ENCODE assay signal across 8 cellular contexts in the genomic region with DNA sequence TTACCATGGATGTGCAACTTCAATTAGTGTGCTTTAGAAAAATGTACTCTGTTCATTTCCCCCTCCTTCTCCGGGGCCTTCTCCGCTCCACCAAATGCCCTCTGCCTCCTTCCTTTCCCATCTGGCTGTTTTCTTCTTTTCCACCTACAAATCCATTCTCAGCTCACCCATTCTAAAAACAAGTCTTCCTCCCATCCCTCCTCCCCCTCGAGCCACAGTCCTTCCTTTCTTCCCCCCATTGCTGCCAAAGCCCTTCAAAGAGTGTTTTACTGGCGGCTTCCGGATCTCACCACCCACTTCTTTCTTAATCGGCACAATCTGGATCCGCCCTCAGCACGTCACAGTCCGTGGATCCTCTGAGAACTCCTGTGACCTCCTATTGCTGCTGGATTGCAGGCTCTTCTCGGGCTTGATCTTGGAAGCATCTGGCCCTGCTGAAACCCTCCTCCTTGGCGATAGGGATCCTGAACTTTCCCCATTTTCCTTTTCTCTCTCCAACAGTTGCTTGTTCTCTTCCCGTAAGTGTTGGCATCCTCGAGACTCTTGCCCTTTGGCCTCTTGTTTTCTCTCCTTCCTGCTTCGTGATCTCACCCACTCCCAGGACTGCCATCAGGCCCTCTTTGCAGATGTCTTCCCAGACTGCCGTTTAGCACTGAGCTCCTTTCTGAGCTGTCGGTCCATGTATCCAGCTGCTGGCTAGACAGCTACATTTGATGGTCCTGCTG. TPM values are rescaled to one million over a fixed set of nuclear protein-coding genes. Genes with fewer than 3 reads are reported as not detected.
DNase-seq lines count a peak whose midpoint lies in the region; ATAC-seq and TF ChIP-seq lines count a peak whose summit lies in the region.

No MANE protein-coding gene starts in this region.

- TF ChIP-seq POLR2A in uterus (IDR thresholded peaks at IDR 0.05) = peak in 1 of 2 donors; percentile 42

- no peaks in the 10 kb centered on the region for H3K9me3 Mint-ChIP-seq in natural killer cell

- no peak overlapping the region for H3K27ac Mint-ChIP-seq in natural killer cell

- H3K27me3 Mint-ChIP-seq in natural killer cell (ENCODE audit: low read depth in 2 of 2) = peaks cover 0 to 21% of the 10 kb centered on the region in 2 donors

- intact Hi-C loops in dorsolateral prefrontal cortex (cut with DNase I) = no loop called here
- intact Hi-C loops in natural killer cell (cut with micrococcal nuclease) = no loop called here
- intact Hi-C loops in uterus (cut with DNase I; ENCODE audit: low total_unique reads) = no loop called here

- no peaks in the 10 kb centered on the region for H3K9me3 ChIP-seq in uterus

- DNase-seq in AG08395 (ENCODE audit: low spot score) (peak; percentile 74), dorsolateral prefrontal cortex (peak in 7 of 10 donors; percentile 33 to 66 (median 53)), natural killer cell (no peak), uterus (peak; percentile 86 to 89), epidermal melanocyte (ENCODE audit: insufficient read length, low spot score) (no peak)
- peak; percentile 20 for DNase-seq in activated CD4-positive, alpha-beta T cell treated with anti-CD3 and anti-CD28 coated beads for 1 hour

- H3K4me3 Mint-ChIP-seq in natural killer cell = peak overlapping the region; percentile 45

- H3K4me3 ChIP-seq in dorsolateral prefrontal cortex (peak overlapping the region in 6 of 59 donors; percentile 0 to 16 (median 10)), uterus (no peak overlapping the region)

- no peaks in the 10 kb centered on the region for H3K36me3 ChIP-seq in uterus

- no peaks in the 10 kb centered on the region for H3K36me3 Mint-ChIP-seq in natural killer cell

- H3K27me3 ChIP-seq in dorsolateral prefrontal cortex (no peaks in the 10 kb centered on the region), uterus (no peaks in the 10 kb centered on the region)

- ATAC-seq in natural killer cell (peak in 2 of 3 donors; percentile 62 to 72), GM21737 (IDR thresholded peaks at IDR 0.05; ENCODE audit: unreplicated experiment) (no peak), GM18909 (IDR thresholded peaks at IDR 0.05; ENCODE audit: poor library complexity, unreplicated experiment) (no peak)

- H3K27ac ChIP-seq in dorsolateral prefrontal cortex (peak overlapping the region in 54 of 59 donors; percentile 25 to 90 (median 70)), uterus (peak overlapping the region; percentile 82 to 87)

- H3K4me1 Mint-ChIP-seq in natural killer cell = peaks cover 12 to 21% of the 10 kb centered on the region in 2 donors

- no peak for TF ChIP-seq CTCF in dorsolateral prefrontal cortex (IDR thresholded peaks at IDR 0.05 in 54 of 56, conservative IDR thresholded peaks at IDR 0.05 in 2 of 56; ENCODE audit: low read depth in 1 of 56, partially characterized antibody in 56 of 56)
- no peak for TF ChIP-seq CTCF in natural killer cell (IDR thresholded peaks at IDR 0.05)
- TF ChIP-seq CTCF in uterus (IDR thresholded peaks at IDR 0.05) = no peak

- no peaks in the 10 kb centered on the region for H3K4me1 ChIP-seq in uterus

RNA-seq across cellular contexts. Expression of a gene that starts 36.0 kb away (rescaled TPM):
- total RNA-seq in dorsolateral prefrontal cortex (under 1 TPM in 10 of 120 experiments, not detected in 110; 0.14 to 0.39 (median 0.26) TPM), natural killer cell (not detected), uterus (under 1 TPM in 1 of 4 donors, not detected in 3; 0.14 TPM)

Comparison
In these comparisons a context has a peak if more than half of its experiments do, and no peak if none do; other contexts are left out.
1. DNase-seq: peak in AG08395 (single experiment), activated CD4-positive, alpha-beta T cell treated with anti-CD3 and anti-CD28 coated beads for 1 hour (single experiment), dorsolateral prefrontal cortex (7 of 10) and uterus (2 of 2); none in natural killer cell (single experiment) and epidermal melanocyte (single experiment).
2. ATAC-seq: peak in natural killer cell (2 of 3); none in GM21737 (single experiment) and GM18909 (single experiment).